Comparison of ENCODE assay signal across 15 cellular contexts in genomic region chr1:91683598-91683951, GRCh38.
DNase-seq lines count a peak whose midpoint lies in the region; ATAC-seq and TF ChIP-seq lines count a peak whose summit lies in the region.
"Had no signal": no experiment of that assay in that cellular context is flagged by ENCODE, and none has a peak within 500 bp of the region (broad histone marks: within the 10 kb centered on the region; RNA-seq: fewer than 3 reads in every experiment).

No MANE protein-coding gene starts in this region.

- POLR2A ChIA-PET in activated CD8-positive, alpha-beta T cell treated with anti-CD3 and anti-CD28 coated beads for 36 hours (lab: Charles Lee), result no interaction called here

- H3K36me3 ChIP-seq in right atrium auricular region (peaks cover 44% of the 10 kb centered on the region), vagina (peaks cover 0 to 15% of the 10 kb centered on the region in 2 donors)
- H3K36me3 ChIP-seq: pancreas had no signal

- TF ChIP-seq CTCF in right atrium auricular region (IDR thresholded peaks at IDR 0.05), result no peak
- TF ChIP-seq CTCF in vagina (IDR thresholded peaks at IDR 0.05), result no peak
- no peak for TF ChIP-seq CTCF in activated CD8-positive, alpha-beta T cell treated with anti-CD3 and anti-CD28 coated beads for 36 hours (IDR thresholded peaks at IDR 0.05)

- H3K27ac Mint-ChIP-seq in natural killer cell treated with Interleukin-12 subunit alpha and Interleukin-12 subunit beta and Interleukin-15 and Interleukin-18, amount 100 ng/mL, for 72 hours, result peak overlapping the region; percentile 94 to 96
- H3K27ac Mint-ChIP-seq in activated CD8-positive, alpha-beta T cell treated with anti-CD3 and anti-CD28 coated beads for 36 hours, result no peak overlapping the region
- H3K27ac Mint-ChIP-seq: stimulated activated naive CD8-positive, alpha-beta T cell treated with anti-CD3 and anti-CD28 coated beads, Interleukin-15, amount 100 ng/mL, for 72 hours had no signal

- no peaks in the 10 kb centered on the region for H3K9me3 Mint-ChIP-seq in natural killer cell treated with Interleukin-12 subunit alpha and Interleukin-12 subunit beta and Interleukin-15 and Interleukin-18, amount 100 ng/mL, for 72 hours
- no peaks in the 10 kb centered on the region for H3K9me3 Mint-ChIP-seq in activated CD8-positive, alpha-beta T cell treated with anti-CD3 and anti-CD28 coated beads for 36 hours
- H3K9me3 Mint-ChIP-seq: CD8-positive, alpha-beta memory T cell; stimulated activated naive CD8-positive, alpha-beta T cell treated with anti-CD3 and anti-CD28 coated beads, Interleukin-15, amount 100 ng/mL, for 72 hours had no signal

- ATAC-seq in Right ventricle myocardium inferior, result peak; percentile 76
- peak; percentile 81 for ATAC-seq in left ventricle myocardium superior
- ATAC-seq in natural killer cell treated with Interleukin-12 subunit alpha and Interleukin-12 subunit beta and Interleukin-15 and Interleukin-18, amount 100 ng/mL, for 72 hours, result no peak
- ATAC-seq in activated CD8-positive, alpha-beta T cell treated with anti-CD3 and anti-CD28 coated beads for 36 hours, result no peak
- ATAC-seq: GM12878; stimulated activated naive CD8-positive, alpha-beta T cell treated with anti-CD3 and anti-CD28 coated beads, Interleukin-15, amount 100 ng/mL, for 72 hours had no signal

- no peaks in the 10 kb centered on the region for H3K27me3 Mint-ChIP-seq in natural killer cell treated with Interleukin-12 subunit alpha and Interleukin-12 subunit beta and Interleukin-15 and Interleukin-18, amount 100 ng/mL, for 72 hours
- H3K27me3 Mint-ChIP-seq in activated CD8-positive, alpha-beta T cell treated with anti-CD3 and anti-CD28 coated beads for 36 hours, result no peaks in the 10 kb centered on the region
- H3K27me3 Mint-ChIP-seq: activated CD8-positive, alpha-beta memory T cell treated with anti-CD3 and anti-CD28 coated beads, Interleukin-2, amount 10 ng/mL, durations not matched to agents 7 days and 5 days; CD8-positive, alpha-beta memory T cell; stimulated activated naive CD8-positive, alpha-beta T cell treated with anti-CD3 and anti-CD28 coated beads, Interleukin-15, amount 100 ng/mL, for 72 hours had no signal

- H3K36me3 Mint-ChIP-seq in natural killer cell treated with Interleukin-12 subunit alpha and Interleukin-12 subunit beta and Interleukin-15 and Interleukin-18, amount 100 ng/mL, for 72 hours, result peaks cover 35% of the 10 kb centered on the region
- H3K36me3 Mint-ChIP-seq in activated CD8-positive, alpha-beta T cell treated with anti-CD3 and anti-CD28 coated beads for 36 hours (ENCODE audit: low read depth), result peaks cover 3% of the 10 kb centered on the region

- no peak for TF ChIP-seq POLR2A in vagina (IDR thresholded peaks at IDR 0.05)

- no peaks in the 10 kb centered on the region for H3K9me3 ChIP-seq in right atrium auricular region
- no peaks in the 10 kb centered on the region for H3K9me3 ChIP-seq in vagina
- H3K9me3 ChIP-seq: pancreas had no signal

- H3K4me1 ChIP-seq in right atrium auricular region, result peaks cover 0 to 28% of the 10 kb centered on the region in 2 donors
- peaks cover 49% of the 10 kb centered on the region for H3K4me1 ChIP-seq in vagina
- H3K4me1 ChIP-seq: pancreas had no signal

- H3K4me3 ChIP-seq in right atrium auricular region, result no peak overlapping the region
- no peak overlapping the region for H3K4me3 ChIP-seq in vagina
- H3K4me3 ChIP-seq: GM12878, pancreas had no signal

- DNase-seq in Right ventricle myocardium inferior (ENCODE audit: missing footprints), result no peak
- DNase-seq in right atrium auricular region (ENCODE audit: low spot score), result no peak
- peak; percentile 57 for DNase-seq in left ventricle myocardium superior
- DNase-seq in natural killer cell treated with Interleukin-12 subunit alpha and Interleukin-12 subunit beta and Interleukin-15 and Interleukin-18, amount 100 ng/mL, for 72 hours (ENCODE audit: low spot score), result no peak
- DNase-seq in vagina (ENCODE audit: extremely low spot score in 2 of 2), result no peak
- DNase-seq in activated CD8-positive, alpha-beta T cell treated with anti-CD3 and anti-CD28 coated beads for 36 hours, result no peak
- DNase-seq in AML-193 (lab: John Stamatoyannopoulos, UW), result no peak
- no peak for DNase-seq in NCI-H1105 treated with DMSO at 0.1 percent for 48 hours (lab: John Stamatoyannopoulos, UW)
- DNase-seq: activated CD8-positive, alpha-beta memory T cell treated with anti-CD3 and anti-CD28 coated beads, Interleukin-2, amount 10 ng/mL, durations not matched to agents 7 days and 5 days; activated effector memory CD4-positive, alpha-beta T cell treated with anti-CD3 and anti-CD28 coated beads, Interleukin-2, amount 50 U/mL, for 16 hours; anterior cingulate cortex; CD8-positive, alpha-beta memory T cell; stimulated activated naive CD8-positive, alpha-beta T cell treated with anti-CD3 and anti-CD28 coated beads, Interleukin-15, amount 100 ng/mL, for 72 hours had no signal

- H3K27me3 ChIP-seq in right atrium auricular region, result no peaks in the 10 kb centered on the region
- H3K27me3 ChIP-seq in vagina, result no peaks in the 10 kb centered on the region
- H3K27me3 ChIP-seq: pancreas had no signal

- intact Hi-C loops in Right ventricle myocardium inferior (cut with DNase I), result no loop called here
- intact Hi-C loops in left ventricle myocardium superior (cut with micrococcal nuclease), result no loop called here
- intact Hi-C loops in vagina (cut with DNase I), result no loop called here
- intact Hi-C loops in activated CD8-positive, alpha-beta T cell treated with anti-CD3 and anti-CD28 coated beads for 36 hours (cut with micrococcal nuclease), result no loop called here

- CTCF ChIA-PET in activated CD8-positive, alpha-beta T cell treated with anti-CD3 and anti-CD28 coated beads for 36 hours (lab: Charles Lee), result no interaction called here

- peaks cover 60 to 76% of the 10 kb centered on the region in 2 donors for H3K4me1 Mint-ChIP-seq in natural killer cell treated with Interleukin-12 subunit alpha and Interleukin-12 subunit beta and Interleukin-15 and Interleukin-18, amount 100 ng/mL, for 72 hours (ENCODE audit: low read depth in 2 of 2)
- peaks cover 13% of the 10 kb centered on the region for H3K4me1 Mint-ChIP-seq in activated CD8-positive, alpha-beta T cell treated with anti-CD3 and anti-CD28 coated beads for 36 hours (ENCODE audit: low read depth)

- H3K4me3 Mint-ChIP-seq in natural killer cell treated with Interleukin-12 subunit alpha and Interleukin-12 subunit beta and Interleukin-15 and Interleukin-18, amount 100 ng/mL, for 72 hours, result no peak overlapping the region
- H3K4me3 Mint-ChIP-seq in activated CD8-positive, alpha-beta T cell treated with anti-CD3 and anti-CD28 coated beads for 36 hours, result no peak overlapping the region
- H3K4me3 Mint-ChIP-seq: activated CD8-positive, alpha-beta memory T cell treated with anti-CD3 and anti-CD28 coated beads, Interleukin-2, amount 10 ng/mL, durations not matched to agents 7 days and 5 days; stimulated activated naive CD8-positive, alpha-beta T cell treated with anti-CD3 and anti-CD28 coated beads, Interleukin-15, amount 100 ng/mL, for 72 hours had no signal

- H3K27ac ChIP-seq in right atrium auricular region, result no peak overlapping the region
- H3K27ac ChIP-seq in vagina, result peak overlapping the region; percentile 79
- H3K27ac ChIP-seq: pancreas had no signal

Comparison
In these comparisons a context has a peak if more than half of its experiments do, and no peak if none do; other contexts are left out.
1. ATAC-seq: peak in Right ventricle myocardium inferior (single experiment) and left ventricle myocardium superior (single experiment); none in natural killer cell treated with Interleukin-12 subunit alpha and Interleukin-12 subunit beta and Interleukin-15 and Interleukin-18, amount 100 ng/mL, for 72 hours (0 of 2) and activated CD8-positive, alpha-beta T cell treated with anti-CD3 and anti-CD28 coated beads for 36 hours (single experiment).